8 cellular contexts compared by ENCODE assay signal in genomic region chr17:75288359-75288758, GRCh38. TPM values are rescaled to one million over a fixed set of nuclear protein-coding genes. Genes with fewer than 3 reads are reported as not detected.
DNase-seq lines count a peak whose midpoint lies in the region; ATAC-seq and TF ChIP-seq lines count a peak whose summit lies in the region.

No MANE protein-coding gene starts in this region.

- peaks cover 3% of the 10 kb centered on the region for H3K4me1 ChIP-seq in mucosa of descending colon (ENCODE audit: low read depth)
- H3K4me1 ChIP-seq in vagina, result peaks cover 7% of the 10 kb centered on the region

- H3K9me3 Mint-ChIP-seq in stimulated activated naive CD8-positive, alpha-beta T cell treated with anti-CD3 and anti-CD28 coated beads, Interleukin-15, Interleukin-2, amounts not matched to agents 100 ng/mL and 50 ng/mL, for 24 hours, result no peaks in the 10 kb centered on the region
- no peaks in the 10 kb centered on the region for H3K9me3 Mint-ChIP-seq in brain

- H3K4me1 Mint-ChIP-seq in stimulated activated naive CD8-positive, alpha-beta T cell treated with anti-CD3 and anti-CD28 coated beads, Interleukin-15, Interleukin-2, amounts not matched to agents 100 ng/mL and 50 ng/mL, for 24 hours (ENCODE audit: low read depth), result peaks cover 35% of the 10 kb centered on the region
- H3K4me1 Mint-ChIP-seq in brain, result peaks cover 12% of the 10 kb centered on the region

- DNase-seq in stimulated activated naive CD8-positive, alpha-beta T cell treated with anti-CD3 and anti-CD28 coated beads, Interleukin-15, Interleukin-2, amounts not matched to agents 100 U/mL and 50 U/mL, for 24 hours, result no peak
- DNase-seq in mucosa of descending colon (no peak), vagina (ENCODE audit: extremely low spot score in 2 of 2) (no peak), SW480 (ENCODE audit: low spot score) (no peak), NCI-H2107 treated with DMSO at 0.1 percent for 48 hours (lab: John Stamatoyannopoulos, UW; ENCODE audit: unreplicated experiment) (no peak)

- H3K36me3 Mint-ChIP-seq in stimulated activated naive CD8-positive, alpha-beta T cell treated with anti-CD3 and anti-CD28 coated beads, Interleukin-15, Interleukin-2, amounts not matched to agents 100 ng/mL and 50 ng/mL, for 24 hours (ENCODE audit: low read depth), result peaks cover 33% of the 10 kb centered on the region
- peaks cover 2% of the 10 kb centered on the region for H3K36me3 Mint-ChIP-seq in brain

- H3K27me3 ChIP-seq in vagina, result no peaks in the 10 kb centered on the region

- no peak for ATAC-seq in stimulated activated naive CD8-positive, alpha-beta T cell treated with anti-CD3 and anti-CD28 coated beads, Interleukin-15, Interleukin-2, amounts not matched to agents 100 U/mL and 50 U/mL, for 24 hours
- ATAC-seq in mucosa of descending colon (no peak), GM21737 (IDR thresholded peaks at IDR 0.05; ENCODE audit: unreplicated experiment) (no peak)

- H3K27ac Mint-ChIP-seq in stimulated activated naive CD8-positive, alpha-beta T cell treated with anti-CD3 and anti-CD28 coated beads, Interleukin-15, Interleukin-2, amounts not matched to agents 100 ng/mL and 50 ng/mL, for 24 hours, result peak overlapping the region; percentile 100
- H3K27ac Mint-ChIP-seq in brain, result peak overlapping the region in 1 of 5 experiments; percentile 43

- H3K36me3 ChIP-seq in mucosa of descending colon (ENCODE audit: low read depth), result peaks cover 6% of the 10 kb centered on the region
- H3K36me3 ChIP-seq in vagina, result no peaks in the 10 kb centered on the region

- no peak for TF ChIP-seq POLR2A in vagina (IDR thresholded peaks at IDR 0.05)

- peak overlapping the region; percentile 31 for H3K4me3 ChIP-seq in mucosa of descending colon
- H3K4me3 ChIP-seq in vagina, result peak overlapping the region; percentile 58 to 70

- no peaks in the 10 kb centered on the region for H3K27me3 Mint-ChIP-seq in stimulated activated naive CD8-positive, alpha-beta T cell treated with anti-CD3 and anti-CD28 coated beads, Interleukin-15, Interleukin-2, amounts not matched to agents 100 ng/mL and 50 ng/mL, for 24 hours
- peaks cover 10% of the 10 kb centered on the region for H3K27me3 Mint-ChIP-seq in brain

- H3K4me3 Mint-ChIP-seq in stimulated activated naive CD8-positive, alpha-beta T cell treated with anti-CD3 and anti-CD28 coated beads, Interleukin-15, Interleukin-2, amounts not matched to agents 100 ng/mL and 50 ng/mL, for 24 hours, result peak overlapping the region; percentile 93
- peak overlapping the region; percentile 98 to 100 (median 100) for H3K4me3 Mint-ChIP-seq in brain

- no peak for TF ChIP-seq CTCF in brain (conservative IDR thresholded peaks at IDR 0.05)
- no peak for TF ChIP-seq CTCF in mucosa of descending colon (IDR thresholded peaks at IDR 0.05)
- TF ChIP-seq CTCF in vagina (IDR thresholded peaks at IDR 0.05), result no peak

- peak overlapping the region; percentile 83 for H3K27ac ChIP-seq in vagina

- no peaks in the 10 kb centered on the region for H3K9me3 ChIP-seq in mucosa of descending colon
- H3K9me3 ChIP-seq in vagina, result no peaks in the 10 kb centered on the region

- intact Hi-C loops in mucosa of descending colon (cut with DNase I, micrococcal nuclease) (no loop called here), vagina (cut with DNase I) (no loop called here)

RNA-seq across cellular contexts. Expression of gene SLC25A19, which starts 0.9 kb away (rescaled TPM):
- 22.0 TPM for polyA plus RNA-seq in brain (ENCODE audit: insufficient read depth, low read depth, low replicate concordance)
- total RNA-seq in mucosa of descending colon (10 to 100 TPM; 15.5 to 20.0 (median 15.6) TPM), vagina (16.7 TPM)

RNA-seq across cellular contexts. Expression of gene MIF4GD, which starts 17.3 kb away (rescaled TPM):
- polyA plus RNA-seq in brain (ENCODE audit: insufficient read depth, low read depth, low replicate concordance), result 47.6 TPM
- total RNA-seq in mucosa of descending colon (10 to 100 TPM; 17.3 to 21.4 (median 19.1) TPM), vagina (26.3 TPM)

RNA-seq across cellular contexts. Expression of gene MRPS7, which starts 26.7 kb away (rescaled TPM):
- 64.9 TPM for polyA plus RNA-seq in brain (ENCODE audit: insufficient read depth, low read depth, low replicate concordance)
- total RNA-seq in mucosa of descending colon (10 to 100 TPM; 46.4 to 64.8 (median 59.5) TPM), vagina (40.3 TPM)

RNA-seq across cellular contexts. Expression of gene GGA3, which starts 27.0 kb away (rescaled TPM):
- polyA plus RNA-seq in brain (ENCODE audit: insufficient read depth, low read depth, low replicate concordance), result 25.2 TPM
- total RNA-seq in mucosa of descending colon, result 10 to 100 TPM; 45.3 to 54.8 (median 49.3) TPM
- 36.8 TPM for total RNA-seq in vagina
